Comparison of ENCODE assay signal across 8 cellular contexts in genomic region chr22:22357024-22357868, GRCh38.
DNase-seq lines count a peak whose midpoint lies in the region; ATAC-seq, FAIRE-seq and TF ChIP-seq lines count a peak whose summit lies in the region.

No MANE protein-coding gene starts in this region.

- H3K9me1 ChIP-seq in endothelial cell of umbilical vein (replicated peaks; ENCODE audit: control insufficient read depth, extremely low read depth, insufficient read depth, low read length) = no peaks in the 10 kb centered on the region

- DNase-seq in AG20443 (ENCODE audit: low spot score) (peak; percentile 85), HS-5 (ENCODE audit: low read depth) (peak; percentile 14), NCI-H82 (lab: John Stamatoyannopoulos, UW) (peak; percentile 94), endothelial cell of umbilical vein (ENCODE audit: low read depth, low spot score) (peak; percentile 50), mucosa of gallbladder (ENCODE audit: low spot score) (peak; percentile 72)
- peak; percentile 89 for DNase-seq in activated CD8-positive, alpha-beta T cell treated with anti-CD3 and anti-CD28 coated beads, Interleukin-2, amount 10 ng/mL, durations not matched to agents 7 days and 5 days
- DNase-seq in stimulated activated CD8-positive, alpha-beta memory T cell treated with anti-CD3 and anti-CD28 coated beads, Interleukin-7, amount 100 ng/mL, for 4 hours (ENCODE audit: low read depth in 2 of 2) = peak; percentile 32 to 35

- no peak overlapping the region for H3K27ac ChIP-seq in endothelial cell of umbilical vein (ENCODE audit: insufficient read depth, low read depth, low read length)

- TF ChIP-seq POLR2A in GM18951 (IDR thresholded peaks at IDR 0.05; ENCODE audit: extremely low read depth, insufficient read depth, insufficient read length) (peak; percentile 34), endothelial cell of umbilical vein (IDR thresholded peaks at IDR 0.05; ENCODE audit: low read depth, low read length) (no peak)

- no peaks in the 10 kb centered on the region for H3K9me3 ChIP-seq in endothelial cell of umbilical vein (replicated peaks; ENCODE audit: control insufficient read depth, insufficient read depth, low read length)

- CTCF ChIA-PET in activated CD8-positive, alpha-beta T cell treated with anti-CD3 and anti-CD28 coated beads, Interleukin-2, amount 10 ng/mL, durations not matched to agents 7 days and 5 days (lab: Charles Lee) = interaction anchor here (1.0 to 3.3 kb wide), 6 partner anchors 10 to 130 kb away, joined by 3 to 18 read pairs (median 4); no protein-coding TSS in a partner anchor
- CTCF ChIA-PET in endothelial cell of umbilical vein (lab: Charles Lee) = interaction anchor here (0.7 to 2.5 kb wide), 6 partner anchors 10 to 76 kb away, joined by 3 to 13 read pairs (median 4); no protein-coding TSS in a partner anchor

- POLR2A ChIA-PET in activated CD8-positive, alpha-beta T cell treated with anti-CD3 and anti-CD28 coated beads, Interleukin-2, amount 10 ng/mL, durations not matched to agents 7 days and 5 days (lab: Charles Lee) = no interaction called here
- POLR2A ChIA-PET in endothelial cell of umbilical vein (lab: Charles Lee) = no interaction called here

- dilution Hi-C loops in endothelial cell of umbilical vein (cut with MboI; ENCODE audit: extremely low pct_ligation_motif_present, low sequenced_read_pairs) = no loop called here

- H3K27ac Mint-ChIP-seq in activated CD8-positive, alpha-beta T cell treated with anti-CD3 and anti-CD28 coated beads, Interleukin-2, amount 10 ng/mL, durations not matched to agents 7 days and 5 days = no peak overlapping the region

- H4K20me1 ChIP-seq in endothelial cell of umbilical vein (replicated peaks; ENCODE audit: control insufficient read depth, extremely low read depth, insufficient read depth, low read length) = no peaks in the 10 kb centered on the region

- no peak overlapping the region for H3K4me2 ChIP-seq in endothelial cell of umbilical vein (ENCODE audit: insufficient read depth, low read length)

- no peak overlapping the region for H3K9ac ChIP-seq in endothelial cell of umbilical vein (replicated peaks; ENCODE audit: extremely low read depth, insufficient read depth, low read length)

- in situ Hi-C loops in GM18951 (cut with MboI; ENCODE audit: low sequenced_read_pairs, unreplicated experiment) = loop anchor here (10.0 kb wide), 1 partner anchor 598 kb away; no protein-coding TSS in a partner anchor

- no peak overlapping the region for H3K4me3 Mint-ChIP-seq in activated CD8-positive, alpha-beta T cell treated with anti-CD3 and anti-CD28 coated beads, Interleukin-2, amount 10 ng/mL, durations not matched to agents 7 days and 5 days

- H3K4me1 Mint-ChIP-seq in activated CD8-positive, alpha-beta T cell treated with anti-CD3 and anti-CD28 coated beads, Interleukin-2, amount 10 ng/mL, durations not matched to agents 7 days and 5 days (ENCODE audit: low read depth) = peaks cover 3% of the 10 kb centered on the region

- peaks cover 3 to 6% of the 10 kb centered on the region in 2 experiments for H3K27me3 ChIP-seq in endothelial cell of umbilical vein (ENCODE audit: control insufficient read depth in 2 of 2, insufficient read depth in 2 of 2, low read length in 2 of 2)

- intact Hi-C loops in endothelial cell of umbilical vein (cut with micrococcal nuclease) = no loop called here

- no peak overlapping the region for H2AFZ ChIP-seq in endothelial cell of umbilical vein (ENCODE audit: low read depth, low read length)

- H3K4me1 ChIP-seq in endothelial cell of umbilical vein (ENCODE audit: control insufficient read depth, extremely low read depth, insufficient read depth, low read length) = no peaks in the 10 kb centered on the region

- H3K4me3 ChIP-seq in endothelial cell of umbilical vein (replicated peaks in 1 of 3; ENCODE audit: insufficient read depth in 1 of 3, low read depth in 1 of 3, low read length in 3 of 3) = no peak overlapping the region

- no peaks in the 10 kb centered on the region for H3K79me2 ChIP-seq in endothelial cell of umbilical vein (ENCODE audit: control insufficient read depth, insufficient read depth, low read length)

- peak; percentile 72 to 87 for TF ChIP-seq CTCF in endothelial cell of umbilical vein (IDR thresholded peaks at IDR 0.05; ENCODE audit: extremely low read depth in 1 of 2, insufficient read depth in 1 of 2, low read depth in 1 of 2, low read length in 2 of 2)

- no TSS peak for BruUV-seq in endothelial cell of umbilical vein (replicated peaks; lab: Mats Ljungman, UMichigan)

- H3K36me3 Mint-ChIP-seq in activated CD8-positive, alpha-beta T cell treated with anti-CD3 and anti-CD28 coated beads, Interleukin-2, amount 10 ng/mL, durations not matched to agents 7 days and 5 days (ENCODE audit: low read depth) = no peaks in the 10 kb centered on the region

- peak; percentile 82 for FAIRE-seq in endothelial cell of umbilical vein (lab: Jason Lieb, UNC)

- no peaks in the 10 kb centered on the region for H3K36me3 ChIP-seq in endothelial cell of umbilical vein (ENCODE audit: control insufficient read depth in 2 of 2, extremely low read depth in 1 of 2, insufficient read depth in 2 of 2, low read length in 2 of 2)

- peaks cover 31% of the 10 kb centered on the region for H3K27me3 Mint-ChIP-seq in activated CD8-positive, alpha-beta T cell treated with anti-CD3 and anti-CD28 coated beads, Interleukin-2, amount 10 ng/mL, durations not matched to agents 7 days and 5 days (ENCODE audit: low read depth)

- no peaks in the 10 kb centered on the region for H3K9me3 Mint-ChIP-seq in activated CD8-positive, alpha-beta T cell treated with anti-CD3 and anti-CD28 coated beads, Interleukin-2, amount 10 ng/mL, durations not matched to agents 7 days and 5 days (ENCODE audit: insufficient read depth)

- ATAC-seq in activated CD8-positive, alpha-beta T cell treated with anti-CD3 and anti-CD28 coated beads, Interleukin-2, amount 10 ng/mL, durations not matched to agents 7 days and 5 days = peak; percentile 98

TF ChIP-seq in endothelial cell of umbilical vein, 7 proteins besides CTCF, POLR2A, EP300 and RAD21:
- TF ChIP-seq POLR2AphosphoS5 (IDR thresholded peaks at IDR 0.05; ENCODE audit: insufficient read depth, low read depth, low read length) = no peak
- TF ChIP-seq FOS (IDR thresholded peaks at IDR 0.05; ENCODE audit: borderline replicate concordance, insufficient read depth, low read length) = no peak
- TF ChIP-seq GATA2 (IDR thresholded peaks at IDR 0.05; ENCODE audit: insufficient read depth, insufficient read length, low read depth, low read length) = no peak
- TF ChIP-seq MAX (IDR thresholded peaks at IDR 0.05; ENCODE audit: insufficient read depth, insufficient read length) = no peak
- TF ChIP-seq JUN (IDR thresholded peaks at IDR 0.05; ENCODE audit: borderline replicate concordance, insufficient read depth, insufficient read length, low read depth) = no peak
- no peak for TF ChIP-seq MYC (IDR thresholded peaks at IDR 0.05; ENCODE audit: low read depth, low read length)
- no peak for TF ChIP-seq EZH2 (IDR thresholded peaks at IDR 0.05; ENCODE audit: borderline replicate concordance, low read depth, low read length, severe bottlenecking)

Comparison
In these comparisons a context has a peak if more than half of its experiments do, and no peak if none do; other contexts are left out.
1. DNase-seq: peak in every context shown above with its lines; median percentile 94 in NCI-H82; 89 in activated CD8-positive, alpha-beta T cell treated with anti-CD3 and anti-CD28 coated beads, Interleukin-2, amount 10 ng/mL, durations not matched to agents 7 days and 5 days; 85 in AG20443; 72 in mucosa of gallbladder; 50 in endothelial cell of umbilical vein; 34 in stimulated activated CD8-positive, alpha-beta memory T cell treated with anti-CD3 and anti-CD28 coated beads, Interleukin-7, amount 100 ng/mL, for 4 hours; 14 in HS-5.